1 cellular context compared by ENCODE assay signal in the genomic region with DNA sequence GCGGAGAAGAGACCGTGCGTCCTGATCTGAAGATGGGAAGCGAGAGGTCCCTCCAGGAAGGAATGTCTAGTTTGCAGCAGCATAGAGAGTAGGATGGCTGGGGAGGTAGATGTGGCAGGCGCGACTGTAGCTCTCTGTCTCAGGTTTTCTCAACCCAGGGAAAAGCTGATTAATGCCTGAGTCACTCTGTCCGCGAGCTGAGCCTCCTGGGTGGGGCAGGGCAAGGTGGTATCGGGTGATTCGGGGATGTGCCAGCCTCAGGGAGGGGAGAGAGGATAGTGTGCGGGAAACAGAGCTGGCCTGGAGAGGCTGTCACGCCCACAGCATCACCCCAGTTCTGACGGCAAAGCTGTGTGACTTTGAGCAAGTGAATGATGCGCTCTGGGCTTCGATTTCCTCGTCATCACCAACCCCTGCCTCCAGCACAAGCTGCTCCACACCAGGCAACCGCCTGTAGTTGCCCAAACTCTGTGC.
TF ChIP-seq lines count a peak whose summit lies in the region.

No MANE protein-coding gene starts in this region.

TF ChIP-seq in HepG2, 621 proteins besides CTCF, POLR2A, EP300 and RAD21 (continued from another document and continues in another):
- TF ChIP-seq, protein P1, sequence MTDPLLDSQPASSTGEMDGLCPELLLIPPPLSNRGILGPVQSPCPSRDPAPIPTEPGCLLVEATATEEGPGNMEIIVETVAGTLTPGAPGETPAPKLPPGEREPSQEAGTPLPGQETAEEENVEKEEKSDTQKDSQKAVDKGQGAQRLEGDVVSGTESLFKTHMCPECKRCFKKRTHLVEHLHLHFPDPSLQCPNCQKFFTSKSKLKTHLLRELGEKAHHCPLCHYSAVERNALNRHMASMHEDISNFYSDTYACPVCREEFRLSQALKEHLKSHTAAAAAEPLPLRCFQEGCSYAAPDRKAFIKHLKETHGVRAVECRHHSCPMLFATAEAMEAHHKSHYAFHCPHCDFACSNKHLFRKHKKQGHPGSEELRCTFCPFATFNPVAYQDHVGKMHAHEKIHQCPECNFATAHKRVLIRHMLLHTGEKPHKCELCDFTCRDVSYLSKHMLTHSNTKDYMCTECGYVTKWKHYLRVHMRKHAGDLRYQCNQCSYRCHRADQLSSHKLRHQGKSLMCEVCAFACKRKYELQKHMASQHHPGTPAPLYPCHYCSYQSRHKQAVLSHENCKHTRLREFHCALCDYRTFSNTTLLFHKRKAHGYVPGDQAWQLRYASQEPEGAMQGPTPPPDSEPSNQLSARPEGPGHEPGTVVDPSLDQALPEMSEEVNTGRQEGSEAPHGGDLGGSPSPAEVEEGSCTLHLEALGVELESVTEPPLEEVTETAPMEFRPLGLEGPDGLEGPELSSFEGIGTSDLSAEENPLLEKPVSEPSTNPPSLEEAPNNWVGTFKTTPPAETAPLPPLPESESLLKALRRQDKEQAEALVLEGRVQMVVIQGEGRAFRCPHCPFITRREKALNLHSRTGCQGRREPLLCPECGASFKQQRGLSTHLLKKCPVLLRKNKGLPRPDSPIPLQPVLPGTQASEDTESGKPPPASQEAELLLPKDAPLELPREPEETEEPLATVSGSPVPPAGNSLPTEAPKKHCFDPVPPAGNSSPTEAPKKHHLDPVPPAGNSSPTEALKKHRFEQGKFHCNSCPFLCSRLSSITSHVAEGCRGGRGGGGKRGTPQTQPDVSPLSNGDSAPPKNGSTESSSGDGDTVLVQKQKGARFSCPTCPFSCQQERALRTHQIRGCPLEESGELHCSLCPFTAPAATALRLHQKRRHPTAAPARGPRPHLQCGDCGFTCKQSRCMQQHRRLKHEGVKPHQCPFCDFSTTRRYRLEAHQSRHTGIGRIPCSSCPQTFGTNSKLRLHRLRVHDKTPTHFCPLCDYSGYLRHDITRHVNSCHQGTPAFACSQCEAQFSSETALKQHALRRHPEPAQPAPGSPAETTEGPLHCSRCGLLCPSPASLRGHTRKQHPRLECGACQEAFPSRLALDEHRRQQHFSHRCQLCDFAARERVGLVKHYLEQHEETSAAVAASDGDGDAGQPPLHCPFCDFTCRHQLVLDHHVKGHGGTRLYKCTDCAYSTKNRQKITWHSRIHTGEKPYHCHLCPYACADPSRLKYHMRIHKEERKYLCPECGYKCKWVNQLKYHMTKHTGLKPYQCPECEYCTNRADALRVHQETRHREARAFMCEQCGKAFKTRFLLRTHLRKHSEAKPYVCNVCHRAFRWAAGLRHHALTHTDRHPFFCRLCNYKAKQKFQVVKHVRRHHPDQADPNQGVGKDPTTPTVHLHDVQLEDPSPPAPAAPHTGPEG (CRISPR knock-in tag; IDR thresholded peaks at IDR 0.05) = no peak
- TF ChIP-seq ZNF33A (CRISPR knock-in tag; IDR thresholded peaks at IDR 0.05; ENCODE audit: borderline replicate concordance) = no peak
- no peak for TF ChIP-seq ZNF337 (CRISPR knock-in tag; IDR thresholded peaks at IDR 0.05; ENCODE audit: borderline replicate concordance, low read depth)
- TF ChIP-seq, protein P2, sequence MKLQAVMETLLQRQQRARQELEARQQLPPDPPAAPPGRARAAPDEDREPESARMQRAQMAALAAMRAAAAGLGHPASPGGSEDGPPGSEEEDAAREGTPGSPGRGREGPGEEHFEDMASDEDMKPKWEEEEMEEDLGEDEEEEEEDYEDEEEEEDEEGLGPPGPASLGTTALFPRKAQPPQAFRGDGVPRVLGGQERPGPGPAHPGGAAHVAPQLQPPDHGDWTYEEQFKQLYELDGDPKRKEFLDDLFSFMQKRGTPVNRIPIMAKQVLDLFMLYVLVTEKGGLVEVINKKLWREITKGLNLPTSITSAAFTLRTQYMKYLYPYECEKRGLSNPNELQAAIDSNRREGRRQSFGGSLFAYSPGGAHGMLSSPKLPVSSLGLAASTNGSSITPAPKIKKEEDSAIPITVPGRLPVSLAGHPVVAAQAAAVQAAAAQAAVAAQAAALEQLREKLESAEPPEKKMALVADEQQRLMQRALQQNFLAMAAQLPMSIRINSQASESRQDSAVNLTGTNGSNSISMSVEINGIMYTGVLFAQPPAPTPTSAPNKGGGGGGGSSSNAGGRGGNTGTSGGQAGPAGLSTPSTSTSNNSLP (IDR thresholded peaks at IDR 0.05; ENCODE audit: low read depth, low read length) = no peak
- TF ChIP-seq KIAA2018 (CRISPR knock-in tag; IDR thresholded peaks at IDR 0.05; ENCODE audit: borderline replicate concordance) = no peak
- TF ChIP-seq JARID2 (CRISPR knock-in tag; IDR thresholded peaks at IDR 0.05; ENCODE audit: insufficient replicate concordance) = no peak
- TF ChIP-seq HOXD1 (CRISPR knock-in tag; IDR thresholded peaks at IDR 0.05) = no peak
- TF ChIP-seq FOXK1 (CRISPR knock-in tag; IDR thresholded peaks at IDR 0.05; ENCODE audit: borderline replicate concordance, low read depth) = no peak
- no peak for TF ChIP-seq TCF7 (IDR thresholded peaks at IDR 0.05; ENCODE audit: low read depth)
- TF ChIP-seq NFE2L1 (CRISPR knock-in tag; IDR thresholded peaks at IDR 0.05; ENCODE audit: borderline replicate concordance) = no peak
- no peak for TF ChIP-seq TARDBP (CRISPR knock-in tag; IDR thresholded peaks at IDR 0.05)
- TF ChIP-seq ZNF652 (CRISPR knock-in tag; IDR thresholded peaks at IDR 0.05; ENCODE audit: borderline replicate concordance, low read depth) = no peak
- no peak for TF ChIP-seq NFKBIZ (CRISPR knock-in tag; IDR thresholded peaks at IDR 0.05)
- TF ChIP-seq ZNF740 (CRISPR knock-in tag; IDR thresholded peaks at IDR 0.05) = no peak
- TF ChIP-seq ZNF180 (CRISPR knock-in tag; IDR thresholded peaks at IDR 0.05; ENCODE audit: borderline replicate concordance, low read depth) = no peak
- TF ChIP-seq ZNF484 (CRISPR knock-in tag; IDR thresholded peaks at IDR 0.05; ENCODE audit: borderline replicate concordance, low read depth) = no peak
- TF ChIP-seq RFX3 (CRISPR knock-in tag; IDR thresholded peaks at IDR 0.05) = no peak
- no peak for TF ChIP-seq NONO (IDR thresholded peaks at IDR 0.05)
- TF ChIP-seq NONO (CRISPR knock-in tag; conservative IDR thresholded peaks at IDR 0.05) = no peak
- TF ChIP-seq MYNN (CRISPR knock-in tag; IDR thresholded peaks at IDR 0.05; ENCODE audit: low read depth) = no peak
- no peak for TF ChIP-seq TERF1 (CRISPR knock-in tag; IDR thresholded peaks at IDR 0.05)
- no peak for TF ChIP-seq DR1 (CRISPR knock-in tag; IDR thresholded peaks at IDR 0.05)
- no peak for TF ChIP-seq CHCHD3 (CRISPR knock-in tag; IDR thresholded peaks at IDR 0.05)
- TF ChIP-seq, protein P3, sequence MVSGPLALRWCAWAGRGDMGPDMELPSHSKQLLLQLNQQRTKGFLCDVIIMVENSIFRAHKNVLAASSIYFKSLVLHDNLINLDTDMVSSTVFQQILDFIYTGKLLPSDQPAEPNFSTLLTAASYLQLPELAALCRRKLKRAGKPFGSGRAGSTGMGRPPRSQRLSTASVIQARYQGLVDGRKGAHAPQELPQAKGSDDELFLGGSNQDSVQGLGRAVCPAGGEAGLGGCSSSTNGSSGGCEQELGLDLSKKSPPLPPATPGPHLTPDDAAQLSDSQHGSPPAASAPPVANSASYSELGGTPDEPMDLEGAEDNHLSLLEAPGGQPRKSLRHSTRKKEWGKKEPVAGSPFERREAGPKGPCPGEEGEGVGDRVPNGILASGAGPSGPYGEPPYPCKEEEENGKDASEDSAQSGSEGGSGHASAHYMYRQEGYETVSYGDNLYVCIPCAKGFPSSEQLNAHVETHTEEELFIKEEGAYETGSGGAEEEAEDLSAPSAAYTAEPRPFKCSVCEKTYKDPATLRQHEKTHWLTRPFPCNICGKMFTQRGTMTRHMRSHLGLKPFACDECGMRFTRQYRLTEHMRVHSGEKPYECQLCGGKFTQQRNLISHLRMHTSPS (CRISPR knock-in tag; IDR thresholded peaks at IDR 0.05; ENCODE audit: low read depth) = peak; percentile 45; the same call in 1 of the 2 replicates
- no peak for TF ChIP-seq KAT8 (CRISPR knock-in tag; IDR thresholded peaks at IDR 0.05)
- TF ChIP-seq, protein P4, sequence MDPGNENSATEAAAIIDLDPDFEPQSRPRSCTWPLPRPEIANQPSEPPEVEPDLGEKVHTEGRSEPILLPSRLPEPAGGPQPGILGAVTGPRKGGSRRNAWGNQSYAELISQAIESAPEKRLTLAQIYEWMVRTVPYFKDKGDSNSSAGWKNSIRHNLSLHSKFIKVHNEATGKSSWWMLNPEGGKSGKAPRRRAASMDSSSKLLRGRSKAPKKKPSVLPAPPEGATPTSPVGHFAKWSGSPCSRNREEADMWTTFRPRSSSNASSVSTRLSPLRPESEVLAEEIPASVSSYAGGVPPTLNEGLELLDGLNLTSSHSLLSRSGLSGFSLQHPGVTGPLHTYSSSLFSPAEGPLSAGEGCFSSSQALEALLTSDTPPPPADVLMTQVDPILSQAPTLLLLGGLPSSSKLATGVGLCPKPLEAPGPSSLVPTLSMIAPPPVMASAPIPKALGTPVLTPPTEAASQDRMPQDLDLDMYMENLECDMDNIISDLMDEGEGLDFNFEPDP (CRISPR knock-in tag; conservative IDR thresholded peaks at IDR 0.05) = no peak
- peak; percentile 12 for TF ChIP-seq TEAD3 (CRISPR knock-in tag; optimal IDR thresholded peaks at IDR 0.05; ENCODE audit: borderline replicate concordance)
- no peak for TF ChIP-seq POLR2AphosphoS5 (IDR thresholded peaks at IDR 0.05; ENCODE audit: low read depth, low read length)
- peak; percentile 81 for TF ChIP-seq FOSL2 (CRISPR knock-in tag; IDR thresholded peaks at IDR 0.05)
